Comparison of ENCODE assay signal across 19 cellular contexts in genomic region chr4:85200106-85200505, GRCh38.
"Had no signal": no experiment of that assay in that cellular context is flagged by ENCODE, and none has a peak within 500 bp of the region (broad histone marks: within the 10 kb centered on the region; RNA-seq: fewer than 3 reads in every experiment).

No MANE protein-coding gene starts in this region.

- H3K27me3 Mint-ChIP-seq: activated CD4-positive, alpha-beta T cell treated with anti-CD3 and anti-CD28 coated beads, Interleukin-2, amount 10 ng/mL, durations not matched to agents 7 days and 5 days; activated naive CD8-positive, alpha-beta T cell; dendritic cell treated with granulocyte-macrophage colony-stimulating factor and Interleukin-4, amounts not matched to agents 40 ng/mL and 50 ng/mL, for 4 days; natural killer cell treated with Interleukin-12 subunit alpha and Interleukin-12 subunit beta and Interleukin-15 and Interleukin-18, amount 100 ng/mL, for 72 hours had no signal

- H3K4me2 ChIP-seq: hepatocyte had no signal

- H3K27ac ChIP-seq: hepatocyte had no signal

- DNase-seq: activated CD4-positive, alpha-beta T cell treated with anti-CD3 and anti-CD28 coated beads, Interleukin-2, amount 10 ng/mL, durations not matched to agents 7 days and 5 days; activated CD8-positive, alpha-beta memory T cell treated with anti-CD3 and anti-CD28 coated beads, Interleukin-2, amount 50 U/mL, for 48 hours; activated gamma-delta T cell; activated T-cell treated with anti-CD3 and anti-CD28 coated beads, Interleukin-2, amount 50 U/mL, for 72 hours; amygdala; cerebellar nuclear complex; effector memory CD4-positive, alpha-beta T cell; left ventricle myocardium superior; mesendoderm; nucleus accumbens; posterior cingulate gyrus; stimulated activated CD4-positive, alpha-beta T cell treated with anti-CD3 and anti-CD28 coated beads, Interleukin-4, amount 100 ng/mL, for 1 hour; stimulated activated naive CD4-positive, alpha-beta T cell treated with Interleukin-2 at 50 U/mL for 16 hours; trophoblast cell had no signal

- H3K27ac Mint-ChIP-seq: activated CD4-positive, alpha-beta T cell treated with anti-CD3 and anti-CD28 coated beads, Interleukin-2, amount 10 ng/mL, durations not matched to agents 7 days and 5 days; activated naive CD8-positive, alpha-beta T cell; activated T-cell treated with anti-CD3 and anti-CD28 coated beads, Interleukin-2, amount 50 U/mL, for 72 hours; brain; dendritic cell treated with granulocyte-macrophage colony-stimulating factor and Interleukin-4, amounts not matched to agents 40 ng/mL and 50 ng/mL, for 4 days; natural killer cell treated with Interleukin-12 subunit alpha and Interleukin-12 subunit beta and Interleukin-15 and Interleukin-18, amount 100 ng/mL, for 72 hours had no signal

- H3K27me3 ChIP-seq: hepatocyte had no signal

- H3K4me3 Mint-ChIP-seq: activated CD4-positive, alpha-beta T cell treated with anti-CD3 and anti-CD28 coated beads, Interleukin-2, amount 10 ng/mL, durations not matched to agents 7 days and 5 days; activated naive CD8-positive, alpha-beta T cell; activated T-cell treated with anti-CD3 and anti-CD28 coated beads, Interleukin-2, amount 50 U/mL, for 72 hours; brain; dendritic cell treated with granulocyte-macrophage colony-stimulating factor and Interleukin-4, amounts not matched to agents 40 ng/mL and 50 ng/mL, for 4 days; natural killer cell treated with Interleukin-12 subunit alpha and Interleukin-12 subunit beta and Interleukin-15 and Interleukin-18, amount 100 ng/mL, for 72 hours had no signal

- ATAC-seq: activated T-cell treated with anti-CD3 and anti-CD28 coated beads, Interleukin-2, amount 50 U/mL, for 72 hours; left ventricle myocardium superior; natural killer cell treated with Interleukin-12 subunit alpha and Interleukin-12 subunit beta and Interleukin-15 and Interleukin-18, amount 100 ng/mL, for 72 hours had no signal

- H3K4me1 Mint-ChIP-seq: activated CD4-positive, alpha-beta T cell treated with anti-CD3 and anti-CD28 coated beads, Interleukin-2, amount 10 ng/mL, durations not matched to agents 7 days and 5 days; brain had no signal

- H3K36me3 Mint-ChIP-seq: brain had no signal

- H3K4me3 ChIP-seq: hepatocyte had no signal

- H2AFZ ChIP-seq: hepatocyte had no signal
